10 cellular contexts compared by ENCODE assay signal in genomic region chr21:43312751-43313169, GRCh38.
A peak's percentile ranks its signal among the peaks of the same experiment; 100 is the strongest.
DNase-seq lines count a peak whose midpoint lies in the region; ATAC-seq, FAIRE-seq and TF ChIP-seq lines count a peak whose summit lies in the region.
"Had no signal": no experiment of that assay in that cellular context is flagged by ENCODE, and none has a peak within 500 bp of the region (broad histone marks: within the 10 kb centered on the region; RNA-seq: fewer than 3 reads in every experiment).

No MANE protein-coding gene starts in this region.

- no peak overlapping the region for H3K27ac ChIP-seq in kidney (ENCODE audit: low read depth in 2 of 2, low read length in 2 of 2)
- H3K27ac ChIP-seq: pancreas had no signal

- H3K9me3 ChIP-seq in kidney (ENCODE audit: control insufficient read depth in 1 of 2, low read length in 2 of 2), result no peaks in the 10 kb centered on the region
- H3K9me3 ChIP-seq: pancreas had no signal

- no peaks in the 10 kb centered on the region for H3K36me3 ChIP-seq in kidney (ENCODE audit: control insufficient read depth in 1 of 2, insufficient read depth in 2 of 2, low read length in 2 of 2)
- H3K36me3 ChIP-seq: pancreas had no signal

- H3K9ac ChIP-seq in kidney (ENCODE audit: low read length in 2 of 2), result no peak overlapping the region

- peaks cover 5 to 7% of the 10 kb centered on the region in 2 donors for H3K4me1 ChIP-seq in kidney (ENCODE audit: control insufficient read depth in 1 of 2, insufficient read depth in 1 of 2, low read depth in 1 of 2, low read length in 2 of 2)

- no peak overlapping the region for H3K4me3 ChIP-seq in GM12864 (ENCODE audit: low read depth, low read length)
- no peak overlapping the region for H3K4me3 ChIP-seq in kidney (ENCODE audit: low read length in 2 of 2)
- H3K4me3 ChIP-seq: pancreas had no signal

- DNase-seq in GM12864 (ENCODE audit: low read depth) (peak; percentile 45), NCI-H526 (lab: John Stamatoyannopoulos, UW) (peak; percentile 98 to 99), kidney (peak; percentile 76), D721Med (ENCODE audit: insufficient read length, low spot score) (no peak), NCI-H1105 (lab: John Stamatoyannopoulos, UW) (no peak)
- no peak for DNase-seq in activated CD4-positive, CD25-positive, alpha-beta regulatory T cell (lab: John Stamatoyannopoulos, UW)
- DNase-seq: stimulated activated naive CD4-positive, alpha-beta T cell treated with Interleukin-2 at 50 U/mL for 16 hours had no signal

- intact Hi-C loops in kidney (cut with DNase I), result no loop called here

- no peak for TF ChIP-seq CTCF in GM12864 (IDR thresholded peaks at IDR 0.05; ENCODE audit: low read depth, low read length, missing control alignments)
- no peak for TF ChIP-seq CTCF in kidney (IDR thresholded peaks at IDR 0.05; ENCODE audit: borderline replicate concordance, extremely low read depth, insufficient read depth)
- no peak for TF ChIP-seq CTCF in D721Med (IDR thresholded peaks at IDR 0.05; ENCODE audit: insufficient read depth, missing control alignments)

- FAIRE-seq in kidney (lab: Jason Lieb, UNC) (no peak), D721Med (lab: Jason Lieb, UNC) (no peak)
- FAIRE-seq: pancreas had no signal

- ATAC-seq in GM19438 (IDR thresholded peaks at IDR 0.05; ENCODE audit: low read depth, unreplicated experiment), result peak; percentile 53
- ATAC-seq: Panc1 had no signal

Comparison
In these comparisons a context has a peak if more than half of its experiments do, and no peak if none do; other contexts are left out.
1. DNase-seq: peak in GM12864 (single experiment), NCI-H526 (2 of 2) and kidney (single experiment); none in activated CD4-positive, CD25-positive, alpha-beta regulatory T cell (0 of 4), D721Med (single experiment) and NCI-H1105 (single experiment).